ENCODE assay signal across 9 cellular contexts in genomic region chr17:78361227-78361683, GRCh38. TPM values are rescaled to one million over a fixed set of nuclear protein-coding genes. Genes with fewer than 3 reads are reported as not detected.
DNase-seq lines count a peak whose midpoint lies in the region; ATAC-seq and TF ChIP-seq lines count a peak whose summit lies in the region.
"Had no signal": no experiment of that assay in that cellular context is flagged by ENCODE, and none has a peak within 500 bp of the region (broad histone marks: within the 10 kb centered on the region; RNA-seq: fewer than 3 reads in every experiment).

No MANE protein-coding gene starts in this region.

- no peak overlapping the region for H3K4ac ChIP-seq in H9 (ENCODE audit: low read depth, low read length)

- H2BK120ac ChIP-seq in H9 (ENCODE audit: low read depth, low read length, poor library complexity, severe bottlenecking): no peak overlapping the region

- H3K23ac ChIP-seq in H9 (ENCODE audit: insufficient read length, low read depth, low read length): no peak overlapping the region

- H2AFZ ChIP-seq in H9 (ENCODE audit: low read length): no peak overlapping the region
- H2AFZ ChIP-seq in MM.1S (ENCODE audit: low read length): no peak overlapping the region

- H3K23me2 ChIP-seq in H9 (ENCODE audit: insufficient read length, low read depth, low read length, poor library complexity, severe bottlenecking): peaks cover 19% of the 10 kb centered on the region

- no peak for ATAC-seq in HG02973 (IDR thresholded peaks at IDR 0.05; ENCODE audit: unreplicated experiment)

- peaks cover 58% of the 10 kb centered on the region for H3K27me3 ChIP-seq in BLaER1
- H3K27me3 ChIP-seq in H9 (ENCODE audit: insufficient read depth, low read length): no peaks in the 10 kb centered on the region; the same call in 1 of the 2 replicates
- H3K27me3 ChIP-seq in MM.1S (replicated peaks; ENCODE audit: insufficient read depth, low read length): peaks cover 76% of the 10 kb centered on the region

- no peaks in the 10 kb centered on the region for H3K79me1 ChIP-seq in H9 (ENCODE audit: insufficient read depth, low read depth, low read length, poor library complexity, severe bottlenecking)

- H3K9me3 Mint-ChIP-seq in H9 (no peaks in the 10 kb centered on the region; a peak in 2 of 5 replicates), neural crest cell (no peaks in the 10 kb centered on the region)

- H3K56ac ChIP-seq in H9 (ENCODE audit: insufficient read length, low read depth, low read length): no peak overlapping the region

- peaks cover 14 to 21% (median 14%) of the 10 kb centered on the region in 3 experiments; a peak in 6 of 7 replicates for H3K36me3 Mint-ChIP-seq in H9 (ENCODE audit: insufficient read depth in 1 of 3, low read depth in 3 of 3)
- no peaks in the 10 kb centered on the region for H3K36me3 Mint-ChIP-seq in neural crest cell (ENCODE audit: low read depth)

- H3K4me3 ChIP-seq in BLaER1 (no peak overlapping the region), coronary artery (peak overlapping the region; percentile 82), MM.1S (ENCODE audit: low read length) (no peak overlapping the region)

- H3K9me3 ChIP-seq in BLaER1: no peaks in the 10 kb centered on the region
- H3K9me3 ChIP-seq in H9 (ENCODE audit: control insufficient read depth, low read depth, low read length): no peaks in the 10 kb centered on the region
- H3K9me3 ChIP-seq in MM.1S (replicated peaks; ENCODE audit: insufficient read depth, low read length): no peaks in the 10 kb centered on the region
- H3K9me3 ChIP-seq: prostate gland had no signal

- H3F3A ChIP-seq in MM.1S (ENCODE audit: insufficient read depth, low read length): peaks cover 20% of the 10 kb centered on the region

- H3K4me3 Mint-ChIP-seq in H9 (peak overlapping the region; percentile 68 to 87), neural crest cell (peak overlapping the region; percentile 86)

- no peak overlapping the region for H2AK5ac ChIP-seq in H9 (ENCODE audit: insufficient read length, low read length)

- H3K27ac Mint-ChIP-seq in H9 (peak overlapping the region in 2 of 3 experiments; percentile 81 to 98; a peak in 5 of 7 replicates), neural crest cell (ENCODE audit: unreplicated experiment) (no peak overlapping the region)

- peaks cover 28% of the 10 kb centered on the region for H4K20me1 ChIP-seq in BLaER1
- no peaks in the 10 kb centered on the region for H4K20me1 ChIP-seq in H9 (ENCODE audit: control insufficient read depth, insufficient read depth, insufficient read length)
- no peaks in the 10 kb centered on the region for H4K20me1 ChIP-seq in MM.1S (ENCODE audit: insufficient read depth, low read length)

- no peak overlapping the region for H3K14ac ChIP-seq in H9 (ENCODE audit: insufficient read depth, low read length)

- no peak overlapping the region for H3K27ac ChIP-seq in BLaER1
- no peak overlapping the region for H3K27ac ChIP-seq in H9 (ENCODE audit: insufficient read length, low read depth, low read length)
- peak overlapping the region in 1 of 2 donors; percentile 91 for H3K27ac ChIP-seq in coronary artery
- no peak overlapping the region for H3K27ac ChIP-seq in MM.1S (ENCODE audit: low read length)

- H3K27me3 Mint-ChIP-seq in H9 (ENCODE audit: low read depth) (peaks cover 46% of the 10 kb centered on the region), neural crest cell (ENCODE audit: low read depth) (peaks cover 37% of the 10 kb centered on the region)

- no peak for TF ChIP-seq CTCF in H9 (conservative IDR thresholded peaks at IDR 0.05)
- no peak for TF ChIP-seq CTCF in coronary artery (IDR thresholded peaks at IDR 0.05)
- TF ChIP-seq CTCF in neural crest cell (conservative IDR thresholded peaks at IDR 0.05): no peak
- TF ChIP-seq CTCF in MM.1S (IDR thresholded peaks at IDR 0.05; ENCODE audit: low read length): no peak

- no peaks in the 10 kb centered on the region for H3K9me2 ChIP-seq in MM.1S (replicated peaks; ENCODE audit: insufficient read depth, low read length)

- H3K18ac ChIP-seq in H9 (ENCODE audit: insufficient read length, low read depth, low read length): no peak overlapping the region

- peaks cover 45% of the 10 kb centered on the region for H3K4me1 ChIP-seq in BLaER1
- peaks cover 21% of the 10 kb centered on the region; the same call in 1 of the 2 replicates for H3K4me1 ChIP-seq in H9 (ENCODE audit: insufficient read depth, low read length)
- H3K4me1 ChIP-seq in MM.1S (ENCODE audit: low read length): peaks cover 7% of the 10 kb centered on the region

- no peak overlapping the region for H3T11ph ChIP-seq in H9 (ENCODE audit: low read length)

- H2BK12ac ChIP-seq in H9 (ENCODE audit: insufficient read length, low read depth, low read length): no peak overlapping the region

- H4K5ac ChIP-seq in H9 (ENCODE audit: insufficient read length, low read depth, low read length): no peak overlapping the region

- H3K36me3 ChIP-seq in BLaER1 (no peaks in the 10 kb centered on the region), MM.1S (replicated peaks; ENCODE audit: insufficient read depth, low read length) (no peaks in the 10 kb centered on the region)
- H3K36me3 ChIP-seq: prostate gland had no signal

- H2BK15ac ChIP-seq in H9 (ENCODE audit: low read depth, low read length): no peak overlapping the region

- no peak overlapping the region for H4K91ac ChIP-seq in H9 (ENCODE audit: insufficient read length, low read depth, low read length)

- H2BK5ac ChIP-seq in H9 (ENCODE audit: insufficient read length, low read length): no peak overlapping the region

- no peak overlapping the region for H2BK20ac ChIP-seq in H9 (ENCODE audit: low read depth, low read length, poor library complexity, severe bottlenecking)

- DNase-seq in H9 (no peak), coronary artery (ENCODE audit: low spot score) (no peak), neural crest cell (ENCODE audit: low read depth, low spot score) (no peak), MM.1S (no peak), HK-2 (ENCODE audit: unreplicated experiment) (no peak), NCI-H187 (lab: John Stamatoyannopoulos, UW) (no peak)

- H3K4me1 Mint-ChIP-seq in H9 (peaks cover 65 to 70% of the 10 kb centered on the region in 2 experiments), neural crest cell (peaks cover 36% of the 10 kb centered on the region)

- H3K4me2 ChIP-seq in BLaER1: peak overlapping the region; percentile 100; the same call in 1 of the 2 replicates
- H3K4me2 ChIP-seq in H9 (ENCODE audit: insufficient read depth, insufficient read length, low read length): peak overlapping the region; percentile 77
- H3K4me2 ChIP-seq in MM.1S (ENCODE audit: low read depth, low read length): no peak overlapping the region

- no peak overlapping the region for H4K8ac ChIP-seq in H9 (replicated peaks; ENCODE audit: insufficient read length, low read depth, low read length)

- H3K79me2 ChIP-seq in H9 (ENCODE audit: insufficient read depth, low read length): peaks cover 15% of the 10 kb centered on the region; the same call in 1 of the 2 replicates
- no peaks in the 10 kb centered on the region for H3K79me2 ChIP-seq in MM.1S (ENCODE audit: low read length)

- no CpG with 5 or more reads among the region's 12 CpGs for WGBS in H9 (ENCODE audit: extremely low coverage, insufficient read length, low lambda C conversion rate)

- H3K9ac ChIP-seq in BLaER1: no peak overlapping the region
- no peak overlapping the region for H3K9ac ChIP-seq in H9 (ENCODE audit: extremely low read depth, insufficient read length, low read length)
- H3K9ac ChIP-seq in MM.1S (ENCODE audit: low read length): no peak overlapping the region

RNA-seq across cellular contexts. Expression of gene SOCS3, which starts 1.4 kb away (rescaled TPM):
- total RNA-seq in H9 (2021) (9.5 and 9.6 TPM in 2 replicates), neural crest cell (5.4 and 6.1 TPM in 2 replicates)

RNA-seq across cellular contexts. Expression of gene PGS1, which starts 17.2 kb away (rescaled TPM):
- 41.8 and 45.7 TPM in 2 replicates for total RNA-seq in H9 (2021)
- total RNA-seq in neural crest cell: 42.7 and 52.0 TPM in 2 replicates
